Comparison of ENCODE assay signal across 12 cellular contexts in the genomic region with DNA sequence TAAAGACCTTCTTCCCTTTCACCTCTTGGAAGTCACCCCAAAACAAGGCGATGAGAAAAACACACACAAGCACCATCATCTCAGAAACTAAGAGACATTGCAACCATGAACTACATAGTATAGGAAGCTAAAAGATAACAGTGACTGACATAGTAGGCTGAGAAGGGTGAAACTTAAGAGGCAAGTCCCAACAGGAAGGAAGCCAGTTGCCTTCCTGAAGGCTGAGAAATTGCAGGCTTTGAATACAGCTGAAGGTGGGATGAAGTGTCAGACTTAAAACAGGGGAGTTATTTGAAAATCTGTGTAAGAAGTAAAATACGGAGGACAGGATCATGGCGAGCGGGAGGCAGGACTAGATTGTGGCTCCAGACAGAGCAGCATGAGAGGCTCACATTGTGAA. TPM values are rescaled to one million over a fixed set of nuclear protein-coding genes. Genes with fewer than 3 reads are reported as not detected.
"Had no signal": no experiment of that assay in that cellular context is flagged by ENCODE, and none has a peak within 500 bp of the region (broad histone marks: within the 10 kb centered on the region; RNA-seq: fewer than 3 reads in every experiment).

No MANE protein-coding gene starts in this region.

- H3K4me1 ChIP-seq: body of pancreas had no signal

- H3K27me3 ChIP-seq: body of pancreas had no signal

- H3K27ac ChIP-seq: body of pancreas, VCaP had no signal

- H3K4me3 Mint-ChIP-seq: activated CD4-positive, alpha-beta T cell treated with anti-CD3 and anti-CD28 coated beads, Interleukin-2, amount 10 ng/mL, durations not matched to agents 24 days and 14 days; activated naive CD4-positive, alpha-beta T cell treated with anti-CD3 and anti-CD28 coated beads, Interleukin-2, amount 10 ng/mL, durations not matched to agents 7 days and 5 days; stimulated activated naive CD8-positive, alpha-beta T cell treated with anti-CD3 and anti-CD28 coated beads, Interleukin-15, Interleukin-2, amounts not matched to agents 100 ng/mL and 50 ng/mL, for 24 hours had no signal

- H3K9me3 ChIP-seq: body of pancreas had no signal

- H3K27me3 Mint-ChIP-seq: activated CD4-positive, alpha-beta T cell treated with anti-CD3 and anti-CD28 coated beads, Interleukin-2, amount 10 ng/mL, durations not matched to agents 24 days and 14 days; activated naive CD4-positive, alpha-beta T cell treated with anti-CD3 and anti-CD28 coated beads, Interleukin-2, amount 10 ng/mL, durations not matched to agents 7 days and 5 days had no signal

- DNase-seq: activated CD4-positive, alpha-beta T cell treated with anti-CD3 and anti-CD28 coated beads, Interleukin-2, amount 10 ng/mL, durations not matched to agents 24 days and 14 days; activated CD8-positive, alpha-beta memory T cell treated with anti-CD3 and anti-CD28 coated beads for 24 hours; activated naive CD4-positive, alpha-beta T cell treated with anti-CD3 and anti-CD28 coated beads, Interleukin-2, amount 10 ng/mL, durations not matched to agents 7 days and 5 days; body of pancreas; retina; stimulated activated CD4-positive, alpha-beta T cell treated with anti-CD3 and anti-CD28 coated beads, Interleukin-15, amount 100 ng/mL, for 24 hours; stimulated activated CD4-positive, alpha-beta T cell treated with anti-CD3 and anti-CD28 coated beads, Interleukin-4, amount 100 ng/mL, for 24 hours; T-helper 9 cell had no signal

- H3K27ac Mint-ChIP-seq: activated naive CD4-positive, alpha-beta T cell treated with anti-CD3 and anti-CD28 coated beads, Interleukin-2, amount 10 ng/mL, durations not matched to agents 7 days and 5 days; stimulated activated naive CD8-positive, alpha-beta T cell treated with anti-CD3 and anti-CD28 coated beads, Interleukin-15, Interleukin-2, amounts not matched to agents 100 ng/mL and 50 ng/mL, for 24 hours had no signal

- ATAC-seq: body of pancreas had no signal

- H3K4me1 Mint-ChIP-seq: activated naive CD4-positive, alpha-beta T cell treated with anti-CD3 and anti-CD28 coated beads, Interleukin-2, amount 10 ng/mL, durations not matched to agents 7 days and 5 days had no signal

- H3K4me3 ChIP-seq: body of pancreas had no signal

RNA-seq across cellular contexts. Expression of gene HDC, which starts 55.7 kb away (rescaled TPM):
- total RNA-seq: body of pancreas, kidney epithelial cell, temporal lobe had no signal
